ENCODE assay signal across 12 cellular contexts in genomic region chr6:119541132-119541905, GRCh38.
DNase-seq lines count a peak whose midpoint lies in the region; ATAC-seq and TF ChIP-seq lines count a peak whose summit lies in the region.
"Had no signal": no experiment of that assay in that cellular context is flagged by ENCODE, and none has a peak within 500 bp of the region (broad histone marks: within the 10 kb centered on the region; RNA-seq: fewer than 3 reads in every experiment).

No MANE protein-coding gene starts in this region.

- H3K79me1 ChIP-seq in IMR-90 (ENCODE audit: low read depth in 1 of 2, low read length in 2 of 2) = no peaks in the 10 kb centered on the region

- peaks cover 8% of the 10 kb centered on the region; the same call in 1 of the 2 replicates for H3K9me1 ChIP-seq in IMR-90 (ENCODE audit: insufficient read depth, low read length)

- POLR2A ChIA-PET in A673 (lab: Charles Lee; ENCODE audit: low non-redundant PET) (no interaction called here), IMR-90 (lab: Charles Lee; ENCODE audit: unreplicated experiment) (no interaction called here)

- peak overlapping the region; percentile 14 for H3K27ac Mint-ChIP-seq in mesothelial cell of epicardium

- no TSS peak for BruUV-seq in A673 (replicated peaks; lab: Mats Ljungman, UMichigan)
- no TSS peak for BruUV-seq in IMR-90 (replicated peaks; lab: Mats Ljungman, UMichigan)
- no TSS peak for BruUV-seq in mammary epithelial cell (replicated peaks; lab: Mats Ljungman, UMichigan)

- no peak overlapping the region for H2AK9ac ChIP-seq in IMR-90 (replicated peaks; ENCODE audit: low read depth, low read length, poor library complexity)

- H3K36me3 ChIP-seq in A673 (ENCODE audit: insufficient read depth, low read length, poor library complexity, severe bottlenecking) (no peaks in the 10 kb centered on the region), IMR-90 (ENCODE audit: control insufficient read depth, insufficient read depth, low read length) (no peaks in the 10 kb centered on the region), mammary epithelial cell (ENCODE audit: insufficient read depth, low read length) (no peaks in the 10 kb centered on the region), tibial artery (no peaks in the 10 kb centered on the region)
- H3K36me3 ChIP-seq: cardiac muscle cell had no signal

- peak overlapping the region; percentile 61 for H4K91ac ChIP-seq in IMR-90 (ENCODE audit: insufficient read depth, low read depth, low read length)

- no peaks in the 10 kb centered on the region for H3K79me2 ChIP-seq in mammary epithelial cell (ENCODE audit: insufficient read depth, low read length)

- H3K4me1 Mint-ChIP-seq in mesothelial cell of epicardium = peaks cover 14% of the 10 kb centered on the region

- H4K8ac ChIP-seq in IMR-90 (ENCODE audit: low read depth in 2 of 2, low read length in 2 of 2) = peak overlapping the region; percentile 11 to 16; a peak in 1 of 4 replicates

- peak overlapping the region; percentile 78 for H3K18ac ChIP-seq in IMR-90 (ENCODE audit: low read depth, low read length)

- H3K4me2 ChIP-seq in IMR-90 (ENCODE audit: low read depth, low read length) (peak overlapping the region; percentile 38), mammary epithelial cell (ENCODE audit: insufficient read depth, low read depth, low read length) (peak overlapping the region; percentile 9)

- H3K4me3 ChIP-seq in A673 (ENCODE audit: low read depth, low read length, poor library complexity, severe bottlenecking) (no peak overlapping the region), IMR-90 (ENCODE audit: insufficient read depth, low read depth, low read length) (no peak overlapping the region), mammary epithelial cell (replicated peaks in 1 of 3; ENCODE audit: insufficient read depth in 1 of 3, low read depth in 2 of 3, low read length in 3 of 3) (no peak overlapping the region), tibial artery (no peak overlapping the region)
- H3K4me3 ChIP-seq: cardiac muscle cell had no signal

- peak overlapping the region; percentile 76 for H2BK20ac ChIP-seq in IMR-90 (ENCODE audit: low read depth, low read length)

- H3K27me3 ChIP-seq in A673 (replicated peaks; ENCODE audit: insufficient read depth, low read depth, low read length, poor library complexity) (peaks cover 20% of the 10 kb centered on the region), IMR-90 (ENCODE audit: control insufficient read depth, insufficient read depth, low read length) (no peaks in the 10 kb centered on the region), mammary epithelial cell (ENCODE audit: insufficient read depth, low read length) (no peaks in the 10 kb centered on the region), tibial artery (no peaks in the 10 kb centered on the region)
- H3K27me3 ChIP-seq: cardiac muscle cell had no signal

- H3K56ac ChIP-seq in IMR-90 (ENCODE audit: extremely low read depth, insufficient read depth, low read length) = peak overlapping the region; percentile 60; the same call in 1 of the 2 replicates

- dilution Hi-C loops in IMR-90 (cut with HindIII; ENCODE audit: low sequenced_read_pairs, unreplicated experiment) (no loop called here), mammary epithelial cell (cut with HindIII; ENCODE audit: low sequenced_read_pairs) (no loop called here)

- 0% methylated on average over 2 of the region's 3 CpGs; no CpG with 5 or more reads in 1 of the 2 experiments for WGBS in IMR-90 (ENCODE audit: extremely low coverage in 2 of 2, insufficient read length in 1 of 2), 2 experiments
- 2% methylated on average over 3 of the region's 3 CpGs for WGBS in mammary epithelial cell (ENCODE audit: low coverage, missing lambda C conversion rate)

- peak overlapping the region; percentile 74 for H2BK5ac ChIP-seq in IMR-90 (ENCODE audit: low read depth, low read length, poor library complexity, severe bottlenecking)

- no peak for TF ChIP-seq RAD21 in IMR-90 (IDR thresholded peaks at IDR 0.05; ENCODE audit: low read length)

- no peak overlapping the region; the same call in 1 of the 2 replicates for H4K5ac ChIP-seq in IMR-90 (ENCODE audit: low read depth, low read length)

- no peaks in the 10 kb centered on the region for H3K27me3 Mint-ChIP-seq in mesothelial cell of epicardium (ENCODE audit: low read depth)

- H2BK120ac ChIP-seq in IMR-90 (ENCODE audit: low read depth, low read length) = peak overlapping the region; percentile 79

- intact Hi-C loops in A673 (cut with micrococcal nuclease; ENCODE audit: unreplicated experiment) = no loop called here
- intact Hi-C loops in IMR-90 (cut with micrococcal nuclease) = loop anchor here (2.0 to 5.0 kb wide), 5 partner anchors 61 to 393 kb away; no protein-coding TSS in a partner anchor
- intact Hi-C loops in mammary epithelial cell (cut with micrococcal nuclease) = no loop called here
- intact Hi-C loops in tibial artery (cut with DNase I; ENCODE audit: low total_unique reads) = no loop called here

- H3K36me3 Mint-ChIP-seq in mesothelial cell of epicardium = no peaks in the 10 kb centered on the region

- H3K9me3 ChIP-seq in A673 (ENCODE audit: low read depth, low read length, poor library complexity, severe bottlenecking) (no peaks in the 10 kb centered on the region), IMR-90 (ENCODE audit: control insufficient read depth, insufficient read depth, low read length) (no peaks in the 10 kb centered on the region), mammary epithelial cell (replicated peaks; ENCODE audit: insufficient read depth, low read length) (no peaks in the 10 kb centered on the region), tibial artery (no peaks in the 10 kb centered on the region)

- H3K27ac ChIP-seq in A673 (ENCODE audit: low read depth, low read length, poor library complexity, severe bottlenecking) (no peak overlapping the region), IMR-90 (ENCODE audit: insufficient read depth, low read length) (peak overlapping the region; percentile 85), mammary epithelial cell (ENCODE audit: insufficient read depth, low read depth, low read length) (peak overlapping the region; percentile 45), tibial artery (peak overlapping the region in 1 of 2 donors; percentile 8)
- H3K27ac ChIP-seq: cardiac muscle cell had no signal

- H3K4ac ChIP-seq in IMR-90 (ENCODE audit: low read depth, low read length) = peak overlapping the region; percentile 51

- no peaks in the 10 kb centered on the region for H3K9me3 Mint-ChIP-seq in mesothelial cell of epicardium

- H3K9ac ChIP-seq in IMR-90 (ENCODE audit: low read depth, low read length) (peak overlapping the region; percentile 7; the same call in 1 of the 2 replicates), mammary epithelial cell (ENCODE audit: insufficient read depth, low read length) (no peak overlapping the region)

- no peak for TF ChIP-seq POLR2A in IMR-90 (IDR thresholded peaks at IDR 0.05; ENCODE audit: low read depth, low read length)

- H4K20me1 ChIP-seq in IMR-90 (ENCODE audit: insufficient read depth, low read length) (no peaks in the 10 kb centered on the region), mammary epithelial cell (ENCODE audit: insufficient read depth, low read length) (no peaks in the 10 kb centered on the region)

- no peak overlapping the region for H2AK5ac ChIP-seq in IMR-90 (ENCODE audit: low read depth, low read length)

- peak overlapping the region; percentile 57; the same call in 1 of the 2 replicates for H3K14ac ChIP-seq in IMR-90 (replicated peaks; ENCODE audit: low read depth, low read length)

- no peak overlapping the region for H3K23ac ChIP-seq in IMR-90 (ENCODE audit: low read depth, low read length)

- H2BK15ac ChIP-seq in IMR-90 (ENCODE audit: low read depth, low read length) = peak overlapping the region; percentile 33; the same call in 1 of the 3 replicates

- H3K4me1 ChIP-seq in A673 (ENCODE audit: insufficient read depth, low read length, poor library complexity, severe bottlenecking) (no peaks in the 10 kb centered on the region), IMR-90 (ENCODE audit: control insufficient read depth, insufficient read depth, low read length) (peaks cover 14% of the 10 kb centered on the region), mammary epithelial cell (ENCODE audit: insufficient read depth, low read length) (peaks cover 16% of the 10 kb centered on the region), tibial artery (peaks cover 0 to 19% (median 11%) of the 10 kb centered on the region in 4 donors)

- peak overlapping the region; percentile 21 for H2AFZ ChIP-seq in IMR-90 (replicated peaks; ENCODE audit: low read length, poor library complexity)
- peak overlapping the region; percentile 39 for H2AFZ ChIP-seq in mammary epithelial cell (ENCODE audit: low read depth, low read length)

- no peak overlapping the region for H3K4me3 Mint-ChIP-seq in mesothelial cell of epicardium

- in situ Hi-C loops in IMR-90 (cut with MboI; ENCODE audit: low sequenced_read_pairs) = no loop called here
- in situ Hi-C loops in mammary epithelial cell (cut with MboI; ENCODE audit: low sequenced_read_pairs in 2 of 2) = no loop called here

- DNase-seq in A673 (ENCODE audit: low spot score) = peak; percentile 48
- peak; percentile 100 for DNase-seq in IMR-90
- peak; percentile 86 for DNase-seq in mammary epithelial cell
- no peak for DNase-seq in mesothelial cell of epicardium (ENCODE audit: low spot score in 2 of 2, unreplicated experiment in 2 of 2)
- DNase-seq in GM19240 (ENCODE audit: insufficient read length, low spot score) = no peak
- no peak for DNase-seq in tibial artery
- DNase-seq: activated CD4-positive, CD25-positive, alpha-beta regulatory T cell; C1 segment of cervical spinal cord; NCI-H774 had no signal

- CTCF ChIA-PET in A673 (lab: Charles Lee) (no interaction called here), IMR-90 (lab: Yijun Ruan, JAX) (no interaction called here), mammary epithelial cell (lab: Charles Lee; ENCODE audit: low non-redundant PET) (no interaction called here)

- no peak for TF ChIP-seq CTCF in A673 (conservative IDR thresholded peaks at IDR 0.05; ENCODE audit: low read depth, low read length)
- TF ChIP-seq CTCF in IMR-90 (conservative IDR thresholded peaks at IDR 0.05; ENCODE audit: low read depth, low read length) = no peak
- no peak for TF ChIP-seq CTCF in mammary epithelial cell (conservative IDR thresholded peaks at IDR 0.05 in 1 of 2, IDR thresholded peaks at IDR 0.05 in 1 of 2; ENCODE audit: extremely low read depth in 1 of 2, insufficient read depth in 1 of 2, low read depth in 1 of 2, low read length in 2 of 2)
- TF ChIP-seq CTCF in mesothelial cell of epicardium (IDR thresholded peaks at IDR 0.05; ENCODE audit: unreplicated experiment) = no peak
- TF ChIP-seq CTCF in tibial artery (IDR thresholded peaks at IDR 0.05) = no peak

- peak; percentile 93 for ATAC-seq in IMR-90 (ENCODE audit: low read depth)
- no peak for ATAC-seq in HG03280 (IDR thresholded peaks at IDR 0.05; ENCODE audit: unreplicated experiment)
- no peak for ATAC-seq in GM18520 (IDR thresholded peaks at IDR 0.05; ENCODE audit: unreplicated experiment)

Comparison
In these comparisons a context has a peak if more than half of its experiments do, and no peak if none do; other contexts are left out.
1. DNase-seq: peak in A673 (single experiment), IMR-90 (single experiment) and mammary epithelial cell (single experiment); none in mesothelial cell of epicardium (0 of 2), GM19240 (single experiment) and tibial artery (0 of 2).